In genomic region chr13:78660130-78660857, GRCh38 we compare ENCODE assay signal across 1 cellular context.
TF ChIP-seq lines count a peak whose summit lies in the region.

No MANE protein-coding gene starts in this region.

TF ChIP-seq in HepG2, 621 proteins besides CTCF, POLR2A, EP300 and RAD21 (continued from another document and continues in another):
- TF ChIP-seq MAX (IDR thresholded peaks at IDR 0.05) (peak; percentile 40; the same call in 1 of the 2 replicates), PATZ1 (CRISPR knock-in tag; IDR thresholded peaks at IDR 0.05) (no peak), ZNF749 (CRISPR knock-in tag; IDR thresholded peaks at IDR 0.05; ENCODE audit: borderline replicate concordance) (no peak), ZBTB40 (IDR thresholded peaks at IDR 0.05) (no peak), ZBTB40 (CRISPR knock-in tag; IDR thresholded peaks at IDR 0.05) (no peak; the same call in 1 of the 2 replicates), SALL1 (CRISPR knock-in tag; IDR thresholded peaks at IDR 0.05) (peak; percentile 60; the same call in 1 of the 2 replicates), STAG1 (CRISPR knock-in tag; IDR thresholded peaks at IDR 0.05) (0 out of 2 replicates have a peak, but pooled peaks have one; percentile 14), ZNF225 (CRISPR knock-in tag; IDR thresholded peaks at IDR 0.05) (peak; percentile 62; the same call in 1 of the 2 replicates), NAIF1 (CRISPR knock-in tag; IDR thresholded peaks at IDR 0.05; ENCODE audit: borderline replicate concordance) (0 out of 2 replicates have a peak, but pooled peaks have one; percentile 28), BRF2 (CRISPR knock-in tag; IDR thresholded peaks at IDR 0.05) (no peak), SMAD3 (CRISPR knock-in tag; IDR thresholded peaks at IDR 0.05) (no peak), ERF (CRISPR knock-in tag; IDR thresholded peaks at IDR 0.05) (0 out of 2 replicates have a peak, but pooled peaks have one; percentile 37), YEATS4 (CRISPR knock-in tag; IDR thresholded peaks at IDR 0.05; ENCODE audit: borderline replicate concordance) (peak; percentile 20; the same call in 1 of the 2 replicates), GATAD2A (CRISPR knock-in tag; IDR thresholded peaks at IDR 0.05) (0 out of 2 replicates have a peak, but pooled peaks have one; percentile 11), LCORL (IDR thresholded peaks at IDR 0.05) (no peak), LCORL (CRISPR knock-in tag; IDR thresholded peaks at IDR 0.05) (0 out of 2 replicates have a peak, but pooled peaks have one; percentile 21), ZNF792 (CRISPR knock-in tag; IDR thresholded peaks at IDR 0.05) (peak; percentile 5; the same call in 1 of the 2 replicates)
- TF ChIP-seq, protein P1, sequence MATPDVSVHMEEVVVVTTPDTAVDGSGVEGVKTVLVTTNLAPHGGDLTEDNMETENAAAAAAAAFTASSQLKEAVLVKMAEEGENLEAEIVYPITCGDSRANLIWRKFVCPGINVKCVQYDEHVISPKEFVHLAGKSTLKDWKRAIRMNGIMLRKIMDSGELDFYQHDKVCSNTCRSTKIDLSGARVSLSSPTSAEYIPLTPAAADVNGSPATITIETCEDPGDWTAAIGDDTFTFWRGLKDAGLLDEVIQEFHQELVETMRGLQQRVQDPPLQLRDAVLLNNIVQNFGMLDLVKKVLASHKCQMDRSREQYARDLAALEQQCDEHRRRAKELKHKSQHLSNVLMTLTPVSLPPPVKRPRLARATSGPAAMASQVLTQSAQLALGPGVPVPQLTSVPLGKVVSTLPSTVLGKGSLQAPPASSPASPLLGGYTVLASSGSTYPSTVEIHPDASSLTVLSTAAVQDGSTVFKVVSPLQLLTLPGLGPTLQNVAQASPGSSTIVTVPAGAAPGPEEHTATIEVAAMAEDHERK (CRISPR knock-in tag; IDR thresholded peaks at IDR 0.05; ENCODE audit: low read depth), result no peak
- TF ChIP-seq, protein P2, sequence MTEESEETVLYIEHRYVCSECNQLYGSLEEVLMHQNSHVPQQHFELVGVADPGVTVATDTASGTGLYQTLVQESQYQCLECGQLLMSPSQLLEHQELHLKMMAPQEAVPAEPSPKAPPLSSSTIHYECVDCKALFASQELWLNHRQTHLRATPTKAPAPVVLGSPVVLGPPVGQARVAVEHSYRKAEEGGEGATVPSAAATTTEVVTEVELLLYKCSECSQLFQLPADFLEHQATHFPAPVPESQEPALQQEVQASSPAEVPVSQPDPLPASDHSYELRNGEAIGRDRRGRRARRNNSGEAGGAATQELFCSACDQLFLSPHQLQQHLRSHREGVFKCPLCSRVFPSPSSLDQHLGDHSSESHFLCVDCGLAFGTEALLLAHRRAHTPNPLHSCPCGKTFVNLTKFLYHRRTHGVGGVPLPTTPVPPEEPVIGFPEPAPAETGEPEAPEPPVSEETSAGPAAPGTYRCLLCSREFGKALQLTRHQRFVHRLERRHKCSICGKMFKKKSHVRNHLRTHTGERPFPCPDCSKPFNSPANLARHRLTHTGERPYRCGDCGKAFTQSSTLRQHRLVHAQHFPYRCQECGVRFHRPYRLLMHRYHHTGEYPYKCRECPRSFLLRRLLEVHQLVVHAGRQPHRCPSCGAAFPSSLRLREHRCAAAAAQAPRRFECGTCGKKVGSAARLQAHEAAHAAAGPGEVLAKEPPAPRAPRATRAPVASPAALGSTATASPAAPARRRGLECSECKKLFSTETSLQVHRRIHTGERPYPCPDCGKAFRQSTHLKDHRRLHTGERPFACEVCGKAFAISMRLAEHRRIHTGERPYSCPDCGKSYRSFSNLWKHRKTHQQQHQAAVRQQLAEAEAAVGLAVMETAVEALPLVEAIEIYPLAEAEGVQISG (CRISPR knock-in tag; IDR thresholded peaks at IDR 0.05), result peak; percentile 41; the same call in 1 of the 2 replicates
- TF ChIP-seq, protein P3, sequence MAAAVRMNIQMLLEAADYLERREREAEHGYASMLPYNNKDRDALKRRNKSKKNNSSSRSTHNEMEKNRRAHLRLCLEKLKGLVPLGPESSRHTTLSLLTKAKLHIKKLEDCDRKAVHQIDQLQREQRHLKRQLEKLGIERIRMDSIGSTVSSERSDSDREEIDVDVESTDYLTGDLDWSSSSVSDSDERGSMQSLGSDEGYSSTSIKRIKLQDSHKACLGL (CRISPR knock-in tag; IDR thresholded peaks at IDR 0.05), result 0 out of 2 replicates have a peak, but pooled peaks have one; percentile 36
- TF ChIP-seq, protein P4, sequence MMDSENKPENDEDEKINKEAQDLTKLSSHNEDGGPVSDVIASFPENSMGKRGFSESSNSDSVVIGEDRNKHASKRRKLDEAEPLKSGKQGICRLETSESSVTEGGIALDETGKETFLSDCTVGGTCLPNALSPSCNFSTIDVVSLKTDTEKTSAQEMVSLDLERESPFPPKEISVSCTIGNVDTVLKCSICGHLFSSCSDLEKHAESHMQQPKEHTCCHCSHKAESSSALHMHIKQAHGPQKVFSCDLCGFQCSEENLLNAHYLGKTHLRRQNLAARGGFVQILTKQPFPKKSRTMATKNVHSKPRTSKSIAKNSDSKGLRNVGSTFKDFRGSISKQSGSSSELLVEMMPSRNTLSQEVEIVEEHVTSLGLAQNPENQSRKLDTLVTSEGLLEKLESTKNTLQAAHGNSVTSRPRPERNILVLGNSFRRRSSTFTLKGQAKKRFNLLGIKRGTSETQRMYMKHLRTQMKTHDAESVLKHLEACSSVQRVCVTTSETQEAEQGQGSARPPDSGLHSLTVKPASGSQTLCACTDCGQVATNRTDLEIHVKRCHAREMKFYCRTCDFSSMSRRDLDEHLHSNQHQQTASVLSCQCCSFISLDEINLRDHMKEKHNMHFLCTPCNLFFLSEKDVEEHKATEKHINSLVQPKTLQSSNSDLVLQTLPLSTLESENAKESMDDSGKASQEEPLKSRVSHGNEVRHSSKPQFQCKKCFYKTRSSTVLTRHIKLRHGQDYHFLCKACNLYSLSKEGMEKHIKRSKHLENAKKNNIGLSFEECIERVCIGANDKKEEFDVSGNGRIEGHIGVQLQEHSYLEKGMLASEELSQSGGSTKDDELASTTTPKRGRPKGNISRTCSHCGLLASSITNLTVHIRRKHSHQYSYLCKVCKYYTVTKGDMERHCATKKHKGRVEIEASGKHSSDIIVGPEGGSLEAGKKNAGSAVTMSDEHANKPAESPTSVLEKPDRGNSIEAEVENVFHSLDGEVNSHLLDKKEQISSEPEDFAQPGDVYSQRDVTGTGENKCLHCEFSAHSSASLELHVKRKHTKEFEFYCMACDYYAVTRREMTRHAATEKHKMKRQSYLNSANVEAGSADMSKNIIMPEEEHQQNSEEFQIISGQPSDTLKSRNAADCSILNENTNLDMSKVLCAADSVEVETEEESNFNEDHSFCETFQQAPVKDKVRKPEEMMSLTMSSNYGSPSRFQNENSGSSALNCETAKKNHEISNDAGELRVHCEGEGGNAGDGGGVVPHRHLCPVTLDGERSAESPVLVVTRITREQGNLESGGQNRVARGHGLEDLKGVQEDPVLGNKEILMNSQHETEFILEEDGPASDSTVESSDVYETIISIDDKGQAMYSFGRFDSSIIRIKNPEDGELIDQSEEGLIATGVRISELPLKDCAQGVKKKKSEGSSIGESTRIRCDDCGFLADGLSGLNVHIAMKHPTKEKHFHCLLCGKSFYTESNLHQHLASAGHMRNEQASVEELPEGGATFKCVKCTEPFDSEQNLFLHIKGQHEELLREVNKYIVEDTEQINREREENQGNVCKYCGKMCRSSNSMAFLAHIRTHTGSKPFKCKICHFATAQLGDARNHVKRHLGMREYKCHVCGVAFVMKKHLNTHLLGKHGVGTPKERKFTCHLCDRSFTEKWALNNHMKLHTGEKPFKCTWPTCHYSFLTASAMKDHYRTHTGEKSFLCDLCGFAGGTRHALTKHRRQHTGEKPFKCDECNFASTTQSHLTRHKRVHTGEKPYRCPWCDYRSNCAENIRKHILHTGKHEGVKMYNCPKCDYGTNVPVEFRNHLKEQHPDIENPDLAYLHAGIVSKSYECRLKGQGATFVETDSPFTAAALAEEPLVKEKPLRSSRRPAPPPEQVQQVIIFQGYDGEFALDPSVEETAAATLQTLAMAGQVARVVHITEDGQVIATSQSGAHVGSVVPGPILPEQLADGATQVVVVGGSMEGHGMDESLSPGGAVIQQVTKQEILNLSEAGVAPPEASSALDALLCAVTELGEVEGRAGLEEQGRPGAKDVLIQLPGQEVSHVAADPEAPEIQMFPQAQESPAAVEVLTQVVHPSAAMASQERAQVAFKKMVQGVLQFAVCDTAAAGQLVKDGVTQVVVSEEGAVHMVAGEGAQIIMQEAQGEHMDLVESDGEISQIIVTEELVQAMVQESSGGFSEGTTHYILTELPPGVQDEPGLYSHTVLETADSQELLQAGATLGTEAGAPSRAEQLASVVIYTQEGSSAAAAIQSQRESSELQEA (CRISPR knock-in tag; IDR thresholded peaks at IDR 0.05; ENCODE audit: not compliant biosample characterization), result no peak
